9 cellular contexts compared by ENCODE assay signal in the genomic region with DNA sequence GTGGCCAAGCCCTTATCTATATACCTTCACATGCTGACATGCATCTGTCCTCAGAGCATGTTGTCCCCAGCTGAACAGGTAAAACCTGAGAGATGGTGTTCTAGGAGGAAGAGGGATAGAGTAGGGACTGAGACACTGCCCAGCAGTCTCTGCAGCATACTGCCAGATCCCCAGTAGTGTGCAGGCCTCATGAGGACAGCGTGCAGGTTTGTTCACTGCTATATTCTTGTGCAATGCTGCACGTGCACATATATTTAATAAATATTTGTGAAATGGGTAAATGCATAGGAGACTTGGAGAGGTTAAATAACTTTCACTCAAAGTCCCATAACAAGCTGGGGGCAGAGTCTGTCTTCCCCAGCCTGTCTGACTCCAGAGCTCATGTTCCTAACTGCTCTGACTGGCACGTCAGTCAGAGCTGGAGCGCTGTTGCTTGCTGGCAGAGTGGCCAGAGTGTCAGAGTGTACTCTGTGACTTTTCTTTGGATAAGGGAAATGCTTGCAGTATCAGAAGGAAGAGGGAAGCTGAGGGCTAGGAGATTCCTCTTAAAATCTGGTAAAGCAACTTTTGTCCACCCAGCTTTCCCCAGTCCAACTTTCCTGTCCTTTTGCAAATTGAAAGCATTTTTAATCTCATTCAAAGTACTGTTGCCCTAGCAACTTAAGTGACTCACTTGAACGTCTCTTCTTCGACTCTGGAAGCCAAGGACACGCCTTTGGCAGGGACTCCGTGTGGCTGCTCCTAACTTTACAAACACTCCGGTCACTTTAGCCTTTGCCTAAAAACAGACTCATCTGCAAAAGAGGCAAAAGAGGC. TPM values are rescaled to one million over a fixed set of nuclear protein-coding genes. Genes with fewer than 3 reads are reported as not detected.
DNase-seq lines count a peak whose midpoint lies in the region; ATAC-seq, FAIRE-seq and TF ChIP-seq lines count a peak whose summit lies in the region.
"Had no signal": no experiment of that assay in that cellular context is flagged by ENCODE, and none has a peak within 500 bp of the region (broad histone marks: within the 10 kb centered on the region; RNA-seq: fewer than 3 reads in every experiment).

No MANE protein-coding gene starts in this region.

- peak; percentile 88 to 92 for ATAC-seq in left cardiac atrium
- peak; percentile 96 for ATAC-seq in sciatic nerve
- no peak for ATAC-seq in T-helper 17 cell
- ATAC-seq in HG02840 (IDR thresholded peaks at IDR 0.05; ENCODE audit: low FRiP score, unreplicated experiment), result no peak

- intact Hi-C loops in left cardiac atrium (cut with DNase I), result loop anchor here in 1 of 2 donors (2.0 to 10.0 kb wide), 2 partner anchors 40 to 198 kb away; a partner anchor contains a TSS
- intact Hi-C loops in sciatic nerve (cut with DNase I), result no loop called here

- no peak for TF ChIP-seq POLR2A in GM12892 (IDR thresholded peaks at IDR 0.05; ENCODE audit: low read depth, low read length)

- no peaks in the 10 kb centered on the region for H3K9me3 Mint-ChIP-seq in activated T-cell treated with anti-CD3 and anti-CD28 coated beads, Interleukin-2, amount 50 U/mL, for 24 hours
- H3K9me3 Mint-ChIP-seq: activated naive CD8-positive, alpha-beta T cell treated with anti-CD3 and anti-CD28 coated beads, Interleukin-2, amount 10 ng/mL, durations not matched to agents 7 days and 5 days had no signal

- TF ChIP-seq CTCF in WI38 (IDR thresholded peaks at IDR 0.05; ENCODE audit: low read depth, low read length), result no peak

- H3K4me3 ChIP-seq in WI38 (ENCODE audit: low read depth, low read length), result peak overlapping the region; percentile 49

- DNase-seq in Daoy (ENCODE audit: low read depth) (peak; percentile 60), left cardiac atrium (peak; percentile 88), sciatic nerve (ENCODE audit: low spot score) (peak; percentile 73), T-helper 17 cell (no peak), GM12892 (ENCODE audit: insufficient read length) (no peak)
- no peak for DNase-seq in activated T-cell treated with anti-CD3 and anti-CD28 coated beads, Interleukin-2, amount 50 U/mL, for 24 hours
- DNase-seq: activated naive CD8-positive, alpha-beta T cell treated with anti-CD3 and anti-CD28 coated beads, Interleukin-2, amount 10 ng/mL, durations not matched to agents 7 days and 5 days had no signal

- no peaks in the 10 kb centered on the region for H3K27me3 Mint-ChIP-seq in T-helper 17 cell
- no peaks in the 10 kb centered on the region for H3K27me3 Mint-ChIP-seq in activated T-cell treated with anti-CD3 and anti-CD28 coated beads, Interleukin-2, amount 50 U/mL, for 24 hours
- H3K27me3 Mint-ChIP-seq: activated naive CD8-positive, alpha-beta T cell treated with anti-CD3 and anti-CD28 coated beads, Interleukin-2, amount 10 ng/mL, durations not matched to agents 7 days and 5 days had no signal

- peaks cover 8% of the 10 kb centered on the region for H3K36me3 Mint-ChIP-seq in T-helper 17 cell (ENCODE audit: low read depth)
- peaks cover 47% of the 10 kb centered on the region for H3K36me3 Mint-ChIP-seq in activated T-cell treated with anti-CD3 and anti-CD28 coated beads, Interleukin-2, amount 50 U/mL, for 24 hours (ENCODE audit: low read depth)
- H3K36me3 Mint-ChIP-seq: activated naive CD8-positive, alpha-beta T cell treated with anti-CD3 and anti-CD28 coated beads, Interleukin-2, amount 10 ng/mL, durations not matched to agents 7 days and 5 days had no signal

- no peaks in the 10 kb centered on the region for H3K9me3 ChIP-seq in T-helper 17 cell (ENCODE audit: control insufficient read depth, low read length, poor library complexity, severe bottlenecking)

- peaks cover 11% of the 10 kb centered on the region for H3K4me1 Mint-ChIP-seq in T-helper 17 cell
- H3K4me1 Mint-ChIP-seq in activated T-cell treated with anti-CD3 and anti-CD28 coated beads, Interleukin-2, amount 50 U/mL, for 24 hours (ENCODE audit: low read depth), result no peaks in the 10 kb centered on the region
- H3K4me1 Mint-ChIP-seq: activated naive CD8-positive, alpha-beta T cell treated with anti-CD3 and anti-CD28 coated beads, Interleukin-2, amount 10 ng/mL, durations not matched to agents 7 days and 5 days had no signal

- FAIRE-seq in GM12892 (lab: Jason Lieb, UNC), result no peak

- H3K4me3 Mint-ChIP-seq in T-helper 17 cell, result no peak overlapping the region
- no peak overlapping the region for H3K4me3 Mint-ChIP-seq in activated T-cell treated with anti-CD3 and anti-CD28 coated beads, Interleukin-2, amount 50 U/mL, for 24 hours
- H3K4me3 Mint-ChIP-seq: activated naive CD8-positive, alpha-beta T cell treated with anti-CD3 and anti-CD28 coated beads, Interleukin-2, amount 10 ng/mL, durations not matched to agents 7 days and 5 days had no signal

- H3K27ac Mint-ChIP-seq in T-helper 17 cell, result no peak overlapping the region
- H3K27ac Mint-ChIP-seq in activated T-cell treated with anti-CD3 and anti-CD28 coated beads, Interleukin-2, amount 50 U/mL, for 24 hours, result no peak overlapping the region
- H3K27ac Mint-ChIP-seq: activated naive CD8-positive, alpha-beta T cell treated with anti-CD3 and anti-CD28 coated beads, Interleukin-2, amount 10 ng/mL, durations not matched to agents 7 days and 5 days had no signal

RNA-seq across cellular contexts. Expression of a gene that starts 14.9 kb away (rescaled TPM):
- 17.5 and 18.4 TPM in 2 replicates for total RNA-seq in Daoy (2014; rRNA removed; shearing (Covaris generic))
- total RNA-seq in left cardiac atrium (1 to 10 TPM; 6.6 to 7.5 TPM), sciatic nerve (6.1 TPM), T-helper 17 cell (1 to 10 TPM; 4.0 to 9.2 TPM)
- polyA plus RNA-seq in GM12892 (2012; ENCODE audit: missing spikeins), result 2.1 TPM

RNA-seq across cellular contexts. Expression of a gene that starts 40.1 kb away (rescaled TPM):
- total RNA-seq in Daoy (2014; rRNA removed; shearing (Covaris generic)), result 2.3 and 2.5 TPM in 2 replicates
- total RNA-seq in left cardiac atrium, result 10 to 100 TPM; 41.5 to 52.5 TPM
- total RNA-seq in sciatic nerve, result 52.1 TPM
- total RNA-seq in T-helper 17 cell, result 100 to 1,000 TPM; 134 to 148 TPM
- 1.8 TPM for polyA plus RNA-seq in GM12892 (2012; ENCODE audit: missing spikeins)

Comparison
In these comparisons a context has a peak if more than half of its experiments do, and no peak if none do; other contexts are left out.
1. DNase-seq: peak in Daoy (single experiment), left cardiac atrium (single experiment) and sciatic nerve (single experiment); none in T-helper 17 cell (0 of 3), GM12892 (single experiment) and activated T-cell treated with anti-CD3 and anti-CD28 coated beads, Interleukin-2, amount 50 U/mL, for 24 hours (single experiment).
2. ATAC-seq: peak in left cardiac atrium (2 of 2) and sciatic nerve (single experiment); none in T-helper 17 cell (single experiment) and HG02840 (single experiment).
3. RNA of a gene that starts 40.1 kb away (total RNA-seq): 134 to 148 TPM in T-helper 17 cell, 41.5 to 52.5 TPM in left cardiac atrium and 52.1 TPM in sciatic nerve (single experiment); 2.3 to 2.5 TPM in Daoy; every median in the first group is over 10 times any median in the second.